ENCODE assay signal across 10 cellular contexts in genomic region chr5:90606539-90606938, GRCh38. TPM values are rescaled to one million over a fixed set of nuclear protein-coding genes. Genes with fewer than 3 reads are reported as not detected.
A peak's percentile ranks its signal among the peaks of the same experiment; 100 is the strongest.
DNase-seq lines count a peak whose midpoint lies in the region; ATAC-seq and TF ChIP-seq lines count a peak whose summit lies in the region.
"Had no signal": no experiment of that assay in that cellular context is flagged by ENCODE, and none has a peak within 500 bp of the region (broad histone marks: within the 10 kb centered on the region; RNA-seq: fewer than 3 reads in every experiment).

No MANE protein-coding gene starts in this region.

- peak; percentile 1 for DNase-seq in NCI-H146 (lab: John Stamatoyannopoulos, UW)
- no peak for DNase-seq in NCI-H146 treated with DMSO at 0.1 percent for 48 hours (lab: John Stamatoyannopoulos, UW; ENCODE audit: unreplicated experiment)
- DNase-seq in LNCaP clone FGC (ENCODE audit: low read depth) = no peak
- no peak for DNase-seq in brain microvascular endothelial cell
- DNase-seq in osteoblast (ENCODE audit: insufficient read length, low spot score, missing footprints) = no peak
- DNase-seq in 8988T = no peak
- DNase-seq: activated T-cell treated with anti-CD3 and anti-CD28 coated beads, Interleukin-2, amount 50 U/mL, for 4 hours had no signal

- H4K20me1 ChIP-seq in osteoblast (ENCODE audit: insufficient read depth, low read length) = no peaks in the 10 kb centered on the region

- in situ Hi-C loops in brain microvascular endothelial cell (cut with HindIII; ENCODE audit: low pct_ligation_motif_present, low sequenced_read_pairs) = no loop called here

- no peak overlapping the region for H3K4me3 ChIP-seq in LNCaP clone FGC (ENCODE audit: low read depth, low read length)
- H3K4me3 ChIP-seq in brain microvascular endothelial cell (ENCODE audit: low read depth, low read length) = no peak overlapping the region
- no peak overlapping the region for H3K4me3 ChIP-seq in osteoblast (ENCODE audit: insufficient read depth, low read length)
- H3K4me3 ChIP-seq: skin epidermis had no signal

- peak; percentile 57 for TF ChIP-seq CTCF in LNCaP clone FGC (IDR thresholded peaks at IDR 0.05; ENCODE audit: control insufficient read depth, extremely low read depth, insufficient read depth)
- TF ChIP-seq CTCF in brain microvascular endothelial cell (IDR thresholded peaks at IDR 0.05; ENCODE audit: low read depth, low read length, missing control alignments) = peak; percentile 30
- peak; percentile 40 for TF ChIP-seq CTCF in osteoblast (IDR thresholded peaks at IDR 0.05; ENCODE audit: extremely low read depth, low read depth, low read length)

- H3K79me2 ChIP-seq in osteoblast (ENCODE audit: insufficient read depth, low read length) = no peaks in the 10 kb centered on the region

- ATAC-seq in GM18502 (IDR thresholded peaks at IDR 0.05; ENCODE audit: poor library complexity, unreplicated experiment) (no peak), GM21786 (IDR thresholded peaks at IDR 0.05; ENCODE audit: unreplicated experiment) (no peak)
- ATAC-seq: activated T-cell treated with anti-CD3 and anti-CD28 coated beads, Interleukin-2, amount 50 U/mL, for 4 hours had no signal

- H2AFZ ChIP-seq in osteoblast (ENCODE audit: low read length) = no peak overlapping the region

- H3K36me3 ChIP-seq in brain microvascular endothelial cell (replicated peaks) (no peaks in the 10 kb centered on the region), osteoblast (ENCODE audit: insufficient read depth, low read length) (no peaks in the 10 kb centered on the region)

- H3K27ac ChIP-seq in brain microvascular endothelial cell (no peak overlapping the region), osteoblast (ENCODE audit: low read depth, low read length) (no peak overlapping the region)
- H3K27ac ChIP-seq: skin epidermis had no signal

- peaks cover 3% of the 10 kb centered on the region for H3K4me1 ChIP-seq in osteoblast (ENCODE audit: insufficient read depth, low read length)

- H3K4me2 ChIP-seq in osteoblast (ENCODE audit: insufficient read depth, low read length) = no peak overlapping the region

- H3K27me3 ChIP-seq in brain microvascular endothelial cell (replicated peaks) (no peaks in the 10 kb centered on the region), osteoblast (ENCODE audit: insufficient read depth, low read length) (no peaks in the 10 kb centered on the region)

- no peaks in the 10 kb centered on the region for H3K9me3 ChIP-seq in osteoblast (ENCODE audit: low read depth, low read length)

RNA-seq across cellular contexts. Expression of gene ADGRV1, which starts 47.9 kb away (rescaled TPM):
- under 0.01 TPM in 1 of 2 replicates, not detected in the other for total RNA-seq in osteoblast
